ENCODE assay signal across 32 cellular contexts in the genomic region with DNA sequence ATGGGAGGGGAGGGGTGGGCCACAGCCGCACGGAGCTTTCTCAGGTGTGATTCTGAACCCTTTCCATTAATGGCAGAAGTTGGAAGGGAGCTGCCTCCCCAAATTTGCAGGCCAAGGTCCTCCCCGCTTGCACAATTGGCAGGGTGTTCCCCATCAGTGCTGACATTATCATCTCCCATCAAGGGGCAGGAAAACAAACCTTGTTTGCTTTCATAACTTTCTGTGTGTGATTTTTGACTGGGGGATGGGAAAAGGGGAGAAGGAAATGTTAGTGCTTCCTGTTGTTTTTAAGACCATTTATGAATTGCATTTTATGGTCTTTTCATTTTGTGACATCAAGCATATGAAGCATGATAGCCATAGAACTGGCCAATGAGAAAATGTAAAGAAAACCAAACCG.
"Had no signal": no experiment of that assay in that cellular context is flagged by ENCODE, and none has a peak within 500 bp of the region (broad histone marks: within the 10 kb centered on the region; RNA-seq: fewer than 3 reads in every experiment).

No MANE protein-coding gene starts in this region.

- ATAC-seq: naive thymus-derived CD4-positive, alpha-beta T cell; natural killer cell treated with Interleukin-12 subunit alpha and Interleukin-12 subunit beta and Interleukin-15 and Interleukin-18, amount 100 ng/mL, for 72 hours; psoas muscle; right cardiac atrium; sciatic nerve; stimulated activated naive CD8-positive, alpha-beta T cell treated with anti-CD3 and anti-CD28 coated beads, Interleukin-15, amount 100 ng/mL, for 72 hours; stimulated activated naive CD8-positive, alpha-beta T cell treated with anti-CD3 and anti-CD28 coated beads, Interleukin-15, Interleukin-2, amounts not matched to agents 100 U/mL and 50 U/mL, for 24 hours; upper lobe of right lung had no signal

- H3K27ac Mint-ChIP-seq: natural killer cell treated with Interleukin-12 subunit alpha and Interleukin-12 subunit beta and Interleukin-15 and Interleukin-18, amount 100 ng/mL, for 72 hours; nephron progenitor cell; progenitor cell of endocrine pancreas; stimulated activated memory B cell treated with anti-CD40 and anti-IgM and Interleukin-4, amounts not matched to agents 10 μg/mL and 1 μg/mL and 100 μg/mL, for 72 hours; stimulated activated naive CD8-positive, alpha-beta T cell treated with anti-CD3 and anti-CD28 coated beads, Interleukin-15, amount 100 ng/mL, for 72 hours; type B pancreatic cell had no signal

- H3K9me3 Mint-ChIP-seq: natural killer cell treated with Interleukin-12 subunit alpha and Interleukin-12 subunit beta and Interleukin-15 and Interleukin-18, amount 100 ng/mL, for 72 hours; nephron progenitor cell; neural crest cell; stimulated activated memory B cell treated with anti-CD40 and anti-IgM and Interleukin-4, amounts not matched to agents 10 μg/mL and 1 μg/mL and 100 μg/mL, for 72 hours; stimulated activated naive CD8-positive, alpha-beta T cell treated with anti-CD3 and anti-CD28 coated beads, Interleukin-15, amount 100 ng/mL, for 72 hours; type B pancreatic cell had no signal

- H3K36me3 ChIP-seq: ovary, spleen, suprapubic skin, tibial artery, transverse colon, upper lobe of right lung, uterus had no signal

- H3K27ac ChIP-seq: ovary, parathyroid adenoma, psoas muscle, skin epidermis, spleen, suprapubic skin, testis, tibial artery, transverse colon, upper lobe of right lung, uterus had no signal

- H3K4me1 ChIP-seq: psoas muscle, spleen, testis, uterus had no signal

- H3K27me3 ChIP-seq: ovary, spleen, suprapubic skin, testis, tibial artery, transverse colon, upper lobe of right lung, uterus had no signal

- H3K4me3 ChIP-seq: ovary, psoas muscle, skin epidermis, smooth muscle cell, spleen, suprapubic skin, testis, tibial artery, transverse colon, upper lobe of right lung, uterus had no signal

- H3K36me3 Mint-ChIP-seq: naive thymus-derived CD4-positive, alpha-beta T cell; natural killer cell treated with Interleukin-12 subunit alpha and Interleukin-12 subunit beta and Interleukin-15 and Interleukin-18, amount 100 ng/mL, for 72 hours; stimulated activated memory B cell treated with anti-CD40 and anti-IgM and Interleukin-4, amounts not matched to agents 10 μg/mL and 1 μg/mL and 100 μg/mL, for 72 hours; type B pancreatic cell had no signal

- H3K4me3 Mint-ChIP-seq: naive thymus-derived CD4-positive, alpha-beta T cell; natural killer cell treated with Interleukin-12 subunit alpha and Interleukin-12 subunit beta and Interleukin-15 and Interleukin-18, amount 100 ng/mL, for 72 hours; nephron progenitor cell; neural crest cell; stimulated activated memory B cell treated with anti-CD40 and anti-IgM and Interleukin-4, amounts not matched to agents 10 μg/mL and 1 μg/mL and 100 μg/mL, for 72 hours; stimulated activated naive CD8-positive, alpha-beta T cell treated with anti-CD3 and anti-CD28 coated beads, Interleukin-15, amount 100 ng/mL, for 72 hours; type B pancreatic cell had no signal

- H3K9me3 ChIP-seq: ovary, psoas muscle, spleen, suprapubic skin, testis, tibial artery, transverse colon, upper lobe of right lung, uterus had no signal

- H3K4me1 Mint-ChIP-seq: stimulated activated memory B cell treated with anti-CD40 and anti-IgM and Interleukin-4, amounts not matched to agents 10 μg/mL and 1 μg/mL and 100 μg/mL, for 72 hours; stimulated activated naive CD8-positive, alpha-beta T cell treated with anti-CD3 and anti-CD28 coated beads, Interleukin-15, amount 100 ng/mL, for 72 hours had no signal

- H3K9ac ChIP-seq: parathyroid adenoma had no signal

- H2AFZ ChIP-seq: parathyroid adenoma had no signal

- DNase-seq: naive thymus-derived CD4-positive, alpha-beta T cell; nephron progenitor cell; occipital lobe; ovary; posterior cingulate gyrus; psoas muscle; right cardiac atrium; spleen; stimulated activated CD4-positive, alpha-beta T cell treated with anti-CD3 and anti-CD28 coated beads, Interleukin-12 subunit alpha, Interleukin-12 subunit beta, amount 100 ng/mL, for 4 hours; stimulated activated CD4-positive, alpha-beta T cell treated with anti-CD3 and anti-CD28 coated beads, Interleukin-1b, Interleukin-23, amount 100 ng/mL, for 48 hours; stimulated activated CD4-positive, alpha-beta T cell treated with anti-CD3 and anti-CD28 coated beads, Interleukin-4, amount 100 ng/mL, for 1 hour; stimulated activated CD4-positive, alpha-beta T cell treated with anti-CD3 and anti-CD28 coated beads, Interleukin-4, amount 100 ng/mL, for 4 hours; stimulated activated CD8-positive, alpha-beta memory T cell treated with anti-CD3 and anti-CD28 coated beads, Interleukin-4, amount 100 ng/mL, for 48 hours; stimulated activated naive CD4-positive, alpha-beta T cell; stimulated activated naive CD8-positive, alpha-beta T cell treated with anti-CD3 and anti-CD28 coated beads, Interleukin-15, amount 100 ng/mL, for 72 hours; stimulated activated naive CD8-positive, alpha-beta T cell treated with anti-CD3 and anti-CD28 coated beads, Interleukin-15, Interleukin-2, amounts not matched to agents 100 U/mL and 50 U/mL, for 24 hours; substantia nigra; testis; tibial artery; transverse colon; upper lobe of right lung; uterus had no signal

- H3K27me3 Mint-ChIP-seq: progenitor cell of endocrine pancreas; stimulated activated memory B cell treated with anti-CD40 and anti-IgM and Interleukin-4, amounts not matched to agents 10 μg/mL and 1 μg/mL and 100 μg/mL, for 72 hours; stimulated activated naive CD8-positive, alpha-beta T cell treated with anti-CD3 and anti-CD28 coated beads, Interleukin-15, amount 100 ng/mL, for 72 hours; type B pancreatic cell had no signal

- H3K4me2 ChIP-seq: smooth muscle cell had no signal
